1 cellular context compared by ENCODE assay signal in the genomic region with DNA sequence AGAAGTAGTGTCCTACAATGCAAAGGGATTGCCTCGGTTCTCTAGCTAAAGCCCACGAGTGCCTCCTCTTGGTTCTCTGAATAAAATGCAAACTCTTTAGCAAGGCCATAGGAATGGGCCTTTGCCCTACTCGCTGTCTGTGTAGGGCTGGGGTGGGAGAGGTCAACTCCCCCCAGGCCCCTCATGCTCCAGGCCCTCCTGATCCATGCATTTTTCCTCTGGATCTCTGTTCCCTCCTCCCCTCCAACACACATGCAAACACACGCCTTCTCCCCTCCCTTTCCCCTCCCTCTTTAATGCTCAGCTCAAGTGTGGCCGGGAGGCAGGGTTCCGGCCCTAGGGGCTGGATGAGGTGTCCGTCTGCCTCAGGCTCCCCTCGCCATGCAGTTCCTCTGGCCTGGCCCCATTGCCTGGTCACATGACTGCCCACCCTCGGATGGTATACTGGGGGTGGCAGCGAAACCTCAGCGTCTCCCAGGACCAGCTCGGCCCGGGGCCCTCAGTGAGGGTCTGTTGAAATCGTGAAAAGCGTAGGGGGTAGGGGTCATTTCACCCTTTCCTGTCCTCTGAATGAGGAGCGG.
A peak's percentile ranks its signal among the peaks of the same experiment; 100 is the strongest.
TF ChIP-seq lines count a peak whose summit lies in the region.

No MANE protein-coding gene starts in this region.

TF ChIP-seq in K562, 482 proteins besides CTCF, POLR2A, EP300 and RAD21:
- TF ChIP-seq MYC (IDR thresholded peaks at IDR 0.05; ENCODE audit: low read depth, low read length) = no peak
- no peak for TF ChIP-seq MYC (CRISPR knock-in tag; IDR thresholded peaks at IDR 0.05; ENCODE audit: borderline replicate concordance, low read depth)
- TF ChIP-seq, protein P1, sequence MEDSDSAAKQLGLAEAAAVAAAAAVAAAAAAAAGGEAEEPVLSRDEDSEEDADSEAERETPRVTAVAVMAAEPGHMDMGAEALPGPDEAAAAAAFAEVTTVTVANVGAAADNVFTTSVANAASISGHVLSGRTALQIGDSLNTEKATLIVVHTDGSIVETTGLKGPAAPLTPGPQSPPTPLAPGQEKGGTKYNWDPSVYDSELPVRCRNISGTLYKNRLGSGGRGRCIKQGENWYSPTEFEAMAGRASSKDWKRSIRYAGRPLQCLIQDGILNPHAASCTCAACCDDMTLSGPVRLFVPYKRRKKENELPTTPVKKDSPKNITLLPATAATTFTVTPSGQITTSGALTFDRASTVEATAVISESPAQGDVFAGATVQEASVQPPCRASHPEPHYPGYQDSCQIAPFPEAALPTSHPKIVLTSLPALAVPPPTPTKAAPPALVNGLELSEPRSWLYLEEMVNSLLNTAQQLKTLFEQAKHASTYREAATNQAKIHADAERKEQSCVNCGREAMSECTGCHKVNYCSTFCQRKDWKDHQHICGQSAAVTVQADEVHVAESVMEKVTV (CRISPR knock-in tag; IDR thresholded peaks at IDR 0.05) = peak; percentile 44; the same call in 1 of the 2 replicates
- TF ChIP-seq ZNF444 (CRISPR knock-in tag; IDR thresholded peaks at IDR 0.05) = no peak
- no peak for TF ChIP-seq BCLAF1 (IDR thresholded peaks at IDR 0.05; ENCODE audit: borderline replicate concordance in 1 of 2, control insufficient read depth in 1 of 2, low read depth in 2 of 2, low read length in 1 of 2)
- peak; percentile 21; the same call in 1 of the 2 replicates for TF ChIP-seq TOE1 (IDR thresholded peaks at IDR 0.05; ENCODE audit: borderline replicate concordance)
- no peak for TF ChIP-seq TOE1 (CRISPR knock-in tag; IDR thresholded peaks at IDR 0.05; ENCODE audit: borderline replicate concordance, low read depth)
- TF ChIP-seq, protein P2, sequence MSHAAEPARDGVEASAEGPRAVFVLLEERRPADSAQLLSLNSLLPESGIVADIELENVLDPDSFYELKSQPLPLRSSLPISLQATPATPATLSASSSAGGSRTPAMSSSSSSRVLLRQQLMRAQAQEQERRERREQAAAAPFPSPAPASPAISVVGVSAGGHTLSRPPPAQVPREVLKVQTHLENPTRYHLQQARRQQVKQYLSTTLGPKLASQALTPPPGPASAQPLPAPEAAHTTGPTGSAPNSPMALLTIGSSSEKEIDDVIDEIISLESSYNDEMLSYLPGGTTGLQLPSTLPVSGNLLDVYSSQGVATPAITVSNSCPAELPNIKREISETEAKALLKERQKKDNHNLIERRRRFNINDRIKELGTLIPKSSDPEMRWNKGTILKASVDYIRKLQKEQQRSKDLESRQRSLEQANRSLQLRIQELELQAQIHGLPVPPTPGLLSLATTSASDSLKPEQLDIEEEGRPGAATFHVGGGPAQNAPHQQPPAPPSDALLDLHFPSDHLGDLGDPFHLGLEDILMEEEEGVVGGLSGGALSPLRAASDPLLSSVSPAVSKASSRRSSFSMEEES (CRISPR knock-in tag; IDR thresholded peaks at IDR 0.05) = peak; percentile 84
- TF ChIP-seq SMAD3 (CRISPR knock-in tag; conservative IDR thresholded peaks at IDR 0.05) = no peak
- 0 out of 4 replicates have a peak, but pooled peaks of 1 of the 2 experiments have one; percentile 12 for TF ChIP-seq FOXA3 (CRISPR knock-in tag; conservative IDR thresholded peaks at IDR 0.05 in 1 of 2, IDR thresholded peaks at IDR 0.05 in 1 of 2)
- TF ChIP-seq NR4A1 (CRISPR knock-in tag; IDR thresholded peaks at IDR 0.05) = no peak
- peak; percentile 54; the same call in 1 of the 2 replicates for TF ChIP-seq NR4A1 (tag; IDR thresholded peaks at IDR 0.05)
- no peak for TF ChIP-seq TBP (optimal IDR thresholded peaks at IDR 0.05; ENCODE audit: low read depth, low read length)
- TF ChIP-seq HMGN3 (IDR thresholded peaks at IDR 0.05; ENCODE audit: borderline replicate concordance, extremely low read depth, insufficient read length, low read depth, low read length) = peak; percentile 4
- peak; percentile 61 for TF ChIP-seq RAD51 (IDR thresholded peaks at IDR 0.05; ENCODE audit: borderline replicate concordance, low read depth)
- TF ChIP-seq ELF4 (CRISPR knock-in tag; IDR thresholded peaks at IDR 0.05) = no peak
- no peak for TF ChIP-seq KDM5B (IDR thresholded peaks at IDR 0.05; ENCODE audit: insufficient replicate concordance, low read depth, low read length)
- no peak for TF ChIP-seq CBFB (CRISPR knock-in tag; IDR thresholded peaks at IDR 0.05)
- TF ChIP-seq PHF21A (IDR thresholded peaks at IDR 0.05; ENCODE audit: borderline replicate concordance, low read depth) = no peak
- TF ChIP-seq RBM15 (IDR thresholded peaks at IDR 0.05; ENCODE audit: insufficient read depth, low read length) = no peak
- TF ChIP-seq, protein P3, sequence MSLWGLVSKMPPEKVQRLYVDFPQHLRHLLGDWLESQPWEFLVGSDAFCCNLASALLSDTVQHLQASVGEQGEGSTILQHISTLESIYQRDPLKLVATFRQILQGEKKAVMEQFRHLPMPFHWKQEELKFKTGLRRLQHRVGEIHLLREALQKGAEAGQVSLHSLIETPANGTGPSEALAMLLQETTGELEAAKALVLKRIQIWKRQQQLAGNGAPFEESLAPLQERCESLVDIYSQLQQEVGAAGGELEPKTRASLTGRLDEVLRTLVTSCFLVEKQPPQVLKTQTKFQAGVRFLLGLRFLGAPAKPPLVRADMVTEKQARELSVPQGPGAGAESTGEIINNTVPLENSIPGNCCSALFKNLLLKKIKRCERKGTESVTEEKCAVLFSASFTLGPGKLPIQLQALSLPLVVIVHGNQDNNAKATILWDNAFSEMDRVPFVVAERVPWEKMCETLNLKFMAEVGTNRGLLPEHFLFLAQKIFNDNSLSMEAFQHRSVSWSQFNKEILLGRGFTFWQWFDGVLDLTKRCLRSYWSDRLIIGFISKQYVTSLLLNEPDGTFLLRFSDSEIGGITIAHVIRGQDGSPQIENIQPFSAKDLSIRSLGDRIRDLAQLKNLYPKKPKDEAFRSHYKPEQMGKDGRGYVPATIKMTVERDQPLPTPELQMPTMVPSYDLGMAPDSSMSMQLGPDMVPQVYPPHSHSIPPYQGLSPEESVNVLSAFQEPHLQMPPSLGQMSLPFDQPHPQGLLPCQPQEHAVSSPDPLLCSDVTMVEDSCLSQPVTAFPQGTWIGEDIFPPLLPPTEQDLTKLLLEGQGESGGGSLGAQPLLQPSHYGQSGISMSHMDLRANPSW (CRISPR knock-in tag; IDR thresholded peaks at IDR 0.05) = no peak
- no peak for TF ChIP-seq HNRNPH1 (optimal IDR thresholded peaks at IDR 0.05; ENCODE audit: low read depth, low read length)
- TF ChIP-seq ZNF668 (CRISPR knock-in tag; IDR thresholded peaks at IDR 0.05) = 0 out of 2 replicates have a peak, but pooled peaks have one; percentile 32
- TF ChIP-seq NCOA6 (IDR thresholded peaks at IDR 0.05) = no peak
- 0 out of 2 replicates have a peak, but pooled peaks have one; percentile 13 for TF ChIP-seq CEBPB (tag; IDR thresholded peaks at IDR 0.05)
- TF ChIP-seq SMARCA5 (IDR thresholded peaks at IDR 0.05) = 0 out of 2 replicates have a peak, but pooled peaks have one; percentile 60
- TF ChIP-seq MTA3 (IDR thresholded peaks at IDR 0.05; ENCODE audit: borderline replicate concordance) = no peak
- no peak for TF ChIP-seq BACH1 (tag; IDR thresholded peaks at IDR 0.05)
